In the genomic region with DNA sequence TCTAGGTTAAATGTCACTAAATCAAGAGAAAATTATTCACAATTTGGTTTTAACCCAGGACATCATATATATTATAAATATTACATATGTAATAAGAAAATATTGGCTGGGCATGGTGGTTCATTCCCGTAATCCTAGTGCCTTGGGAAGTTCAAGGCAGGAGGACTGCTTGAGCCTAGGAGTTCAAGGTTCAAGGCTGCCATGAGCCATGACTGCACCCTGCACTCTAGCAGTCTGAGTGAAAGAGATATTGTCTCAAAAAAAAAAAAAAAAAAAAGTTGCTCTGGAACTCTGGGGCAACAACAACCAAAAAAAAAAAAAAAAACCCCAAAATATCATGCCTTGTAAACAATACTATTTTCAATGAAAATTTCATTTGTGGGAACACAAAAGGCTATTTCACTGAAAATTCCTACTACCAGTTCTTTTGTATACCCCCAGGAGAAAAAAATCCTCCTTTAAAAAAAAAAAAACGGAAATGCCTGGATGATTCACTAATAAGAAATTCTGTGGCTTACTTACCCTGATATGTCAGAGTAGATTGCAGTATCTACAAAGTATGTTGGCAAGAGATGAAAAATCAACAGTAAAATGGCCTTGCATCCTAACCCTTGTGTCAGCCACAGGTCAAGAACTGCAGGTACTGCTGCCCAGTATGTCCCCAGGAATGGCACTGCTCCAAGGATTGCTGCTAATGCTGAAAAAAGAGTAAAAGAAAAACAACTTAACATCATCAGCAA, we compare ENCODE assay signal across 1 cellular context.
TF ChIP-seq lines count a peak whose summit lies in the region.

No MANE protein-coding gene starts in this region.

TF ChIP-seq in HepG2, 621 proteins besides CTCF, POLR2A, EP300 and RAD21 (continued from another document):
- TF ChIP-seq, protein P1, sequence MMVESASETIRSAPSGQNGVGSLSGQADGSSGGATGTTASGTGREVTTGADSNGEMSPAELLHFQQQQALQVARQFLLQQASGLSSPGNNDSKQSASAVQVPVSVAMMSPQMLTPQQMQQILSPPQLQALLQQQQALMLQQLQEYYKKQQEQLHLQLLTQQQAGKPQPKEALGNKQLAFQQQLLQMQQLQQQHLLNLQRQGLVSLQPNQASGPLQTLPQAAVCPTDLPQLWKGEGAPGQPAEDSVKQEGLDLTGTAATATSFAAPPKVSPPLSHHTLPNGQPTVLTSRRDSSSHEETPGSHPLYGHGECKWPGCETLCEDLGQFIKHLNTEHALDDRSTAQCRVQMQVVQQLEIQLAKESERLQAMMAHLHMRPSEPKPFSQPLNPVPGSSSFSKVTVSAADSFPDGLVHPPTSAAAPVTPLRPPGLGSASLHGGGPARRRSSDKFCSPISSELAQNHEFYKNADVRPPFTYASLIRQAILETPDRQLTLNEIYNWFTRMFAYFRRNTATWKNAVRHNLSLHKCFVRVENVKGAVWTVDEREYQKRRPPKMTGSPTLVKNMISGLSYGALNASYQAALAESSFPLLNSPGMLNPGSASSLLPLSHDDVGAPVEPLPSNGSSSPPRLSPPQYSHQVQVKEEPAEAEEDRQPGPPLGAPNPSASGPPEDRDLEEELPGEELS (CRISPR knock-in tag; IDR thresholded peaks at IDR 0.05): peak; percentile 46; the same call in 1 of the 2 replicates
- TF ChIP-seq ZFP36 (IDR thresholded peaks at IDR 0.05; ENCODE audit: borderline replicate concordance, low read depth, low read length, partially characterized antibody) (no peak), U2AF1 (optimal IDR thresholded peaks at IDR 0.05; ENCODE audit: low read depth, low read length) (no peak), SRY (CRISPR knock-in tag; IDR thresholded peaks at IDR 0.05) (no peak), TCF12 (IDR thresholded peaks at IDR 0.05) (no peak), TCF12 (CRISPR knock-in tag; IDR thresholded peaks at IDR 0.05) (no peak), REL (CRISPR knock-in tag; conservative IDR thresholded peaks at IDR 0.05) (no peak), NR2F2 (IDR thresholded peaks at IDR 0.05; ENCODE audit: borderline replicate concordance, low read depth) (0 out of 2 replicates have a peak, but pooled peaks have one; percentile 45), SRF (IDR thresholded peaks at IDR 0.05; ENCODE audit: low read depth, low read length) (no peak), WIZ (CRISPR knock-in tag; IDR thresholded peaks at IDR 0.05) (no peak), ZNF501 (CRISPR knock-in tag; IDR thresholded peaks at IDR 0.05) (no peak), ZNF660 (CRISPR knock-in tag; IDR thresholded peaks at IDR 0.05; ENCODE audit: borderline replicate concordance, low read depth) (no peak), NPAS2 (CRISPR knock-in tag; IDR thresholded peaks at IDR 0.05; ENCODE audit: borderline replicate concordance) (no peak), SAP130 (CRISPR knock-in tag; IDR thresholded peaks at IDR 0.05; ENCODE audit: low read depth) (peak; percentile 56), SOX13 (IDR thresholded peaks at IDR 0.05) (no peak), SOX13 (CRISPR knock-in tag; conservative IDR thresholded peaks at IDR 0.05 in 1 of 2, IDR thresholded peaks at IDR 0.05 in 1 of 2) (peak in 1 of 2 experiments; percentile 53; a peak in 1 of 4 replicates), ZSCAN21 (CRISPR knock-in tag; IDR thresholded peaks at IDR 0.05; ENCODE audit: borderline replicate concordance) (no peak), ATF1 (CRISPR knock-in tag; IDR thresholded peaks at IDR 0.05) (no peak), NFKBIZ (CRISPR knock-in tag; IDR thresholded peaks at IDR 0.05) (no peak), ZNF780A (CRISPR knock-in tag; IDR thresholded peaks at IDR 0.05) (no peak), POLR2G (IDR thresholded peaks at IDR 0.05; ENCODE audit: low read depth, low read length) (no peak), NCOA2 (CRISPR knock-in tag; IDR thresholded peaks at IDR 0.05) (peak; percentile 68), ZNF234 (CRISPR knock-in tag; conservative IDR thresholded peaks at IDR 0.05) (no peak), RBAK (CRISPR knock-in tag; IDR thresholded peaks at IDR 0.05) (no peak), ZNF781 (CRISPR knock-in tag; IDR thresholded peaks at IDR 0.05; ENCODE audit: borderline replicate concordance, not compliant biosample characterization) (no peak), ZNF577 (CRISPR knock-in tag; IDR thresholded peaks at IDR 0.05; ENCODE audit: borderline replicate concordance, low read depth) (no peak), MZF1 (CRISPR knock-in tag; IDR thresholded peaks at IDR 0.05; ENCODE audit: borderline replicate concordance) (no peak), MIXL1 (CRISPR knock-in tag; IDR thresholded peaks at IDR 0.05) (no peak), ZFP36L2 (CRISPR knock-in tag; IDR thresholded peaks at IDR 0.05) (no peak), ZFP36L1 (CRISPR knock-in tag; IDR thresholded peaks at IDR 0.05) (no peak), NCOR1 (IDR thresholded peaks at IDR 0.05; ENCODE audit: borderline replicate concordance, low read length) (peak; percentile 59)
- TF ChIP-seq, protein P2, sequence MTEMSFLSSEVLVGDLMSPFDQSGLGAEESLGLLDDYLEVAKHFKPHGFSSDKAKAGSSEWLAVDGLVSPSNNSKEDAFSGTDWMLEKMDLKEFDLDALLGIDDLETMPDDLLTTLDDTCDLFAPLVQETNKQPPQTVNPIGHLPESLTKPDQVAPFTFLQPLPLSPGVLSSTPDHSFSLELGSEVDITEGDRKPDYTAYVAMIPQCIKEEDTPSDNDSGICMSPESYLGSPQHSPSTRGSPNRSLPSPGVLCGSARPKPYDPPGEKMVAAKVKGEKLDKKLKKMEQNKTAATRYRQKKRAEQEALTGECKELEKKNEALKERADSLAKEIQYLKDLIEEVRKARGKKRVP (CRISPR knock-in tag; IDR thresholded peaks at IDR 0.05): no peak
- TF ChIP-seq, protein P3, sequence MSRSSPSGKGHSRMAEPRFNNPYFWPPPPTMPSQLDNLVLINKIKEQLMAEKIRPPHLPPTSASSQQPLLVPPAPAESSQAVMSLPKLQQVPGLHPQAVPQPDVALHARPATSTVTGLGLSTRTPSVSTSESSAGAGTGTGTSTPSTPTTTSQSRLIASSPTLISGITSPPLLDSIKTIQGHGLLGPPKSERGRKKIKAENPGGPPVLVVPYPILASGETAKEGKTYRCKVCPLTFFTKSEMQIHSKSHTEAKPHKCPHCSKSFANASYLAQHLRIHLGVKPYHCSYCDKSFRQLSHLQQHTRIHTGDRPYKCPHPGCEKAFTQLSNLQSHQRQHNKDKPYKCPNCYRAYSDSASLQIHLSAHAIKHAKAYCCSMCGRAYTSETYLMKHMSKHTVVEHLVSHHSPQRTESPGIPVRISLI (CRISPR knock-in tag; IDR thresholded peaks at IDR 0.05; ENCODE audit: borderline replicate concordance): peak; percentile 73
- TF ChIP-seq, protein P4, sequence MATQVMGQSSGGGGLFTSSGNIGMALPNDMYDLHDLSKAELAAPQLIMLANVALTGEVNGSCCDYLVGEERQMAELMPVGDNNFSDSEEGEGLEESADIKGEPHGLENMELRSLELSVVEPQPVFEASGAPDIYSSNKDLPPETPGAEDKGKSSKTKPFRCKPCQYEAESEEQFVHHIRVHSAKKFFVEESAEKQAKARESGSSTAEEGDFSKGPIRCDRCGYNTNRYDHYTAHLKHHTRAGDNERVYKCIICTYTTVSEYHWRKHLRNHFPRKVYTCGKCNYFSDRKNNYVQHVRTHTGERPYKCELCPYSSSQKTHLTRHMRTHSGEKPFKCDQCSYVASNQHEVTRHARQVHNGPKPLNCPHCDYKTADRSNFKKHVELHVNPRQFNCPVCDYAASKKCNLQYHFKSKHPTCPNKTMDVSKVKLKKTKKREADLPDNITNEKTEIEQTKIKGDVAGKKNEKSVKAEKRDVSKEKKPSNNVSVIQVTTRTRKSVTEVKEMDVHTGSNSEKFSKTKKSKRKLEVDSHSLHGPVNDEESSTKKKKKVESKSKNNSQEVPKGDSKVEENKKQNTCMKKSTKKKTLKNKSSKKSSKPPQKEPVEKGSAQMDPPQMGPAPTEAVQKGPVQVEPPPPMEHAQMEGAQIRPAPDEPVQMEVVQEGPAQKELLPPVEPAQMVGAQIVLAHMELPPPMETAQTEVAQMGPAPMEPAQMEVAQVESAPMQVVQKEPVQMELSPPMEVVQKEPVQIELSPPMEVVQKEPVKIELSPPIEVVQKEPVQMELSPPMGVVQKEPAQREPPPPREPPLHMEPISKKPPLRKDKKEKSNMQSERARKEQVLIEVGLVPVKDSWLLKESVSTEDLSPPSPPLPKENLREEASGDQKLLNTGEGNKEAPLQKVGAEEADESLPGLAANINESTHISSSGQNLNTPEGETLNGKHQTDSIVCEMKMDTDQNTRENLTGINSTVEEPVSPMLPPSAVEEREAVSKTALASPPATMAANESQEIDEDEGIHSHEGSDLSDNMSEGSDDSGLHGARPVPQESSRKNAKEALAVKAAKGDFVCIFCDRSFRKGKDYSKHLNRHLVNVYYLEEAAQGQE (IDR thresholded peaks at IDR 0.05; ENCODE audit: borderline replicate concordance in 1 of 2, low read depth in 1 of 2, low read length in 2 of 2): peak in 1 of 2 experiments; percentile 5; a peak in 1 of 4 replicates
- TF ChIP-seq, protein P5, sequence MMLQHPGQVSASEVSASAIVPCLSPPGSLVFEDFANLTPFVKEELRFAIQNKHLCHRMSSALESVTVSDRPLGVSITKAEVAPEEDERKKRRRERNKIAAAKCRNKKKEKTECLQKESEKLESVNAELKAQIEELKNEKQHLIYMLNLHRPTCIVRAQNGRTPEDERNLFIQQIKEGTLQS (CRISPR knock-in tag; IDR thresholded peaks at IDR 0.05): peak; percentile 50; the same call in 1 of the 2 replicates
- TF ChIP-seq, protein P6, sequence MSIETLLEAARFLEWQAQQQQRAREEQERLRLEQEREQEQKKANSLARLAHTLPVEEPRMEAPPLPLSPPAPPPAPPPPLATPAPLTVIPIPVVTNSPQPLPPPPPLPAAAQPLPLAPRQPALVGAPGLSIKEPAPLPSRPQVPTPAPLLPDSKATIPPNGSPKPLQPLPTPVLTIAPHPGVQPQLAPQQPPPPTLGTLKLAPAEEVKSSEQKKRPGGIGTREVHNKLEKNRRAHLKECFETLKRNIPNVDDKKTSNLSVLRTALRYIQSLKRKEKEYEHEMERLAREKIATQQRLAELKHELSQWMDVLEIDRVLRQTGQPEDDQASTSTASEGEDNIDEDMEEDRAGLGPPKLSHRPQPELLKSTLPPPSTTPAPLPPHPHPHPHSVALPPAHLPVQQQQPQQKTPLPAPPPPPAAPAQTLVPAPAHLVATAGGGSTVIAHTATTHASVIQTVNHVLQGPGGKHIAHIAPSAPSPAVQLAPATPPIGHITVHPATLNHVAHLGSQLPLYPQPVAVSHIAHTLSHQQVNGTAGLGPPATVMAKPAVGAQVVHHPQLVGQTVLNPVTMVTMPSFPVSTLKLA (IDR thresholded peaks at IDR 0.05): no peak
- TF ChIP-seq, protein P7, sequence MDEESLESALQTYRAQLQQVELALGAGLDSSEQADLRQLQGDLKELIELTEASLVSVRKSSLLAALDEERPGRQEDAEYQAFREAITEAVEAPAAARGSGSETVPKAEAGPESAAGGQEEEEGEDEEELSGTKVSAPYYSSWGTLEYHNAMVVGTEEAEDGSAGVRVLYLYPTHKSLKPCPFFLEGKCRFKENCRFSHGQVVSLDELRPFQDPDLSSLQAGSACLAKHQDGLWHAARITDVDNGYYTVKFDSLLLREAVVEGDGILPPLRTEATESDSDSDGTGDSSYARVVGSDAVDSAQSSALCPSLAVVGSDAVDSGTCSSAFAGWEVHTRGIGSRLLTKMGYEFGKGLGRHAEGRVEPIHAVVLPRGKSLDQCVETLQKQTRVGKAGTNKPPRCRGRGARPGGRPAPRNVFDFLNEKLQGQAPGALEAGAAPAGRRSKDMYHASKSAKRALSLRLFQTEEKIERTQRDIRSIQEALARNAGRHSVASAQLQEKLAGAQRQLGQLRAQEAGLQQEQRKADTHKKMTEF (CRISPR knock-in tag; IDR thresholded peaks at IDR 0.05): peak; percentile 41
- TF ChIP-seq, protein P8, sequence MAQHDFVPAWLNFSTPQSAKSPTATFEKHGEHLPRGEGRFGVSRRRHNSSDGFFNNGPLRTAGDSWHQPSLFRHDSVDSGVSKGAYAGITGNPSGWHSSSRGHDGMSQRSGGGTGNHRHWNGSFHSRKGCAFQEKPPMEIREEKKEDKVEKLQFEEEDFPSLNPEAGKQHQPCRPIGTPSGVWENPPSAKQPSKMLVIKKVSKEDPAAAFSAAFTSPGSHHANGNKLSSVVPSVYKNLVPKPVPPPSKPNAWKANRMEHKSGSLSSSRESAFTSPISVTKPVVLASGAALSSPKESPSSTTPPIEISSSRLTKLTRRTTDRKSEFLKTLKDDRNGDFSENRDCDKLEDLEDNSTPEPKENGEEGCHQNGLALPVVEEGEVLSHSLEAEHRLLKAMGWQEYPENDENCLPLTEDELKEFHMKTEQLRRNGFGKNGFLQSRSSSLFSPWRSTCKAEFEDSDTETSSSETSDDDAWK (CRISPR knock-in tag; IDR thresholded peaks at IDR 0.05): no peak
